ENCODE assay signal across 8 cellular contexts in the genomic region with DNA sequence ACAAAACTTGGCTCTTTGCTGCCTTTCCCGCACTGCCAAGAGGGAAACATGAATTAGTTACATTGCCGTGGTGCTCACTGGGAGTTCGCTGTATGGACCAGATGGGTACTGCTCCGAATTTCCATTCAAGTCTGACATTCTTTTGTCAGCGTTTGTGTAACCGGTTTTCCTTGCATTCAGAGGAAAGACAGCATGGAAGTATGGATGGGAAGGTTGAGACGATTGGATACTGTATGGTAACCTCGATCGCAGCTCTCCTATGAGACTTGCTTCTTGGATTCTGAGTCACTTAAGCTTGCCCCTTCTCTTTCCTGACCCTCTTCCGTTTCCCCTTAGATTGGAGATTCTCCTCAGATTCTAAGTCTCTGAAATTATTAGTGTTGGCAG. TPM values are rescaled to one million over a fixed set of nuclear protein-coding genes. Genes with fewer than 3 reads are reported as not detected.
DNase-seq lines count a peak whose midpoint lies in the region; ATAC-seq and TF ChIP-seq lines count a peak whose summit lies in the region.

No MANE protein-coding gene starts in this region.

- H3K9me3 Mint-ChIP-seq in activated CD4-positive, alpha-beta T cell treated with anti-CD3 and anti-CD28 coated beads, Interleukin-2, amount 10 ng/mL, durations not matched to agents 7 days and 5 days, result no peaks in the 10 kb centered on the region
- peaks cover 11% of the 10 kb centered on the region for H3K9me3 Mint-ChIP-seq in natural killer cell treated with Interleukin-12 subunit alpha and Interleukin-12 subunit beta and Interleukin-15 and Interleukin-18, amount 100 ng/mL, for 72 hours

- H3K4me3 Mint-ChIP-seq in activated CD4-positive, alpha-beta T cell treated with anti-CD3 and anti-CD28 coated beads, Interleukin-2, amount 10 ng/mL, durations not matched to agents 7 days and 5 days, result peak overlapping the region; percentile 95
- H3K4me3 Mint-ChIP-seq in natural killer cell treated with Interleukin-12 subunit alpha and Interleukin-12 subunit beta and Interleukin-15 and Interleukin-18, amount 100 ng/mL, for 72 hours, result peak overlapping the region; percentile 97

- CTCF ChIA-PET in activated CD4-positive, alpha-beta T cell treated with anti-CD3 and anti-CD28 coated beads, Interleukin-2, amount 10 ng/mL, durations not matched to agents 7 days and 5 days (lab: Charles Lee), result interaction anchor here (1.2 kb wide), 1 partner anchor 27 kb away, joined by 3 read pairs; no protein-coding TSS in a partner anchor

- no peaks in the 10 kb centered on the region for H3K27me3 ChIP-seq in RWPE2 (ENCODE audit: insufficient read depth, poor library complexity, severe bottlenecking)

- H3K27ac Mint-ChIP-seq in activated CD4-positive, alpha-beta T cell treated with anti-CD3 and anti-CD28 coated beads, Interleukin-2, amount 10 ng/mL, durations not matched to agents 7 days and 5 days, result peak overlapping the region; percentile 98
- H3K27ac Mint-ChIP-seq in natural killer cell treated with Interleukin-12 subunit alpha and Interleukin-12 subunit beta and Interleukin-15 and Interleukin-18, amount 100 ng/mL, for 72 hours, result peak overlapping the region; percentile 99

- H3K36me3 Mint-ChIP-seq in activated CD4-positive, alpha-beta T cell treated with anti-CD3 and anti-CD28 coated beads, Interleukin-2, amount 10 ng/mL, durations not matched to agents 7 days and 5 days (ENCODE audit: low read depth), result peaks cover 27% of the 10 kb centered on the region
- H3K36me3 Mint-ChIP-seq in natural killer cell treated with Interleukin-12 subunit alpha and Interleukin-12 subunit beta and Interleukin-15 and Interleukin-18, amount 100 ng/mL, for 72 hours, result peaks cover 23% of the 10 kb centered on the region

- H3K36me3 ChIP-seq in RWPE2 (ENCODE audit: low read depth), result peaks cover 17% of the 10 kb centered on the region

- ATAC-seq in HG02981 (IDR thresholded peaks at IDR 0.05; ENCODE audit: unreplicated experiment) (peak; percentile 11), RWPE2 (ENCODE audit: low read depth) (peak; percentile 74)
- ATAC-seq in natural killer cell treated with Interleukin-12 subunit alpha and Interleukin-12 subunit beta and Interleukin-15 and Interleukin-18, amount 100 ng/mL, for 72 hours, result peak; percentile 17 to 36

- no peaks in the 10 kb centered on the region for H3K27me3 Mint-ChIP-seq in activated CD4-positive, alpha-beta T cell treated with anti-CD3 and anti-CD28 coated beads, Interleukin-2, amount 10 ng/mL, durations not matched to agents 7 days and 5 days
- peaks cover 10 to 15% of the 10 kb centered on the region in 2 donors for H3K27me3 Mint-ChIP-seq in natural killer cell treated with Interleukin-12 subunit alpha and Interleukin-12 subunit beta and Interleukin-15 and Interleukin-18, amount 100 ng/mL, for 72 hours

- peak overlapping the region; percentile 80 for H3K27ac ChIP-seq in RWPE2 (ENCODE audit: poor library complexity, severe bottlenecking)

- DNase-seq in activated CD4-positive, alpha-beta T cell treated with anti-CD3 and anti-CD28 coated beads, Interleukin-2, amount 10 ng/mL, durations not matched to agents 7 days and 5 days, result no peak
- no peak for DNase-seq in activated CD4-positive, alpha-beta T cell treated with anti-CD3 and anti-CD28 coated beads, Interleukin-2, amount 50 U/mL, for 48 hours
- DNase-seq in RWPE2 (ENCODE audit: low spot score) (no peak), epithelial cell of esophagus (ENCODE audit: low read depth) (peak; percentile 74), GF-D8 (lab: John Stamatoyannopoulos, UW) (no peak), SHP77 (lab: John Stamatoyannopoulos, UW) (no peak)
- DNase-seq in natural killer cell treated with Interleukin-12 subunit alpha and Interleukin-12 subunit beta and Interleukin-15 and Interleukin-18, amount 100 ng/mL, for 72 hours (ENCODE audit: low spot score), result no peak

- POLR2A ChIA-PET in activated CD4-positive, alpha-beta T cell treated with anti-CD3 and anti-CD28 coated beads, Interleukin-2, amount 10 ng/mL, durations not matched to agents 7 days and 5 days (lab: Charles Lee), result interaction anchor here (0.6 kb wide), 1 partner anchor 55 kb away, joined by 3 read pairs; no protein-coding TSS in a partner anchor

- peaks cover 30% of the 10 kb centered on the region for H3K4me1 Mint-ChIP-seq in activated CD4-positive, alpha-beta T cell treated with anti-CD3 and anti-CD28 coated beads, Interleukin-2, amount 10 ng/mL, durations not matched to agents 7 days and 5 days
- peaks cover 31 to 38% of the 10 kb centered on the region in 2 donors for H3K4me1 Mint-ChIP-seq in natural killer cell treated with Interleukin-12 subunit alpha and Interleukin-12 subunit beta and Interleukin-15 and Interleukin-18, amount 100 ng/mL, for 72 hours (ENCODE audit: low read depth in 2 of 2)

- TF ChIP-seq CTCF in RWPE2 (IDR thresholded peaks at IDR 0.05; ENCODE audit: poor library complexity, severe bottlenecking) (no peak), epithelial cell of esophagus (IDR thresholded peaks at IDR 0.05; ENCODE audit: insufficient read depth, low read depth, low read length, missing control alignments) (no peak)

- peaks cover 16% of the 10 kb centered on the region for H3K4me1 ChIP-seq in RWPE2 (ENCODE audit: insufficient read depth, poor library complexity, severe bottlenecking)

- no peaks in the 10 kb centered on the region for H3K9me3 ChIP-seq in RWPE2 (ENCODE audit: severe bottlenecking)

- H3K4me3 ChIP-seq in RWPE2 (ENCODE audit: severe bottlenecking) (peak overlapping the region; percentile 92), epithelial cell of esophagus (ENCODE audit: low read length) (peak overlapping the region; percentile 90)

RNA-seq across cellular contexts. Expression of a gene that starts 0.6 kb away (rescaled TPM):
- 10 to 100 TPM; 29.2 to 32.2 TPM for total RNA-seq in activated CD4-positive, alpha-beta T cell treated with anti-CD3 and anti-CD28 coated beads, Interleukin-2, amount 10 ng/mL, durations not matched to agents 7 days and 5 days
- total RNA-seq in natural killer cell treated with Interleukin-12 subunit alpha and Interleukin-12 subunit beta and Interleukin-15 and Interleukin-18, amount 100 ng/mL, for 72 hours, result 10 to 100 TPM; 20.3 to 31.9 TPM

RNA-seq across cellular contexts. Expression of a gene that starts 53.1 kb away (rescaled TPM):
- 100 to 1,000 TPM; 133 to 145 TPM for total RNA-seq in activated CD4-positive, alpha-beta T cell treated with anti-CD3 and anti-CD28 coated beads, Interleukin-2, amount 10 ng/mL, durations not matched to agents 7 days and 5 days
- 100 to 1,000 TPM in 1 of 2 donors, 10 to 100 TPM in 1; 92.3 to 113 TPM for total RNA-seq in natural killer cell treated with Interleukin-12 subunit alpha and Interleukin-12 subunit beta and Interleukin-15 and Interleukin-18, amount 100 ng/mL, for 72 hours

Comparison
In these comparisons a context has a peak if more than half of its experiments do, and no peak if none do; other contexts are left out.
1. ATAC-seq: peak in every context shown above with its lines; median percentile 74 in RWPE2; 26 in natural killer cell treated with Interleukin-12 subunit alpha and Interleukin-12 subunit beta and Interleukin-15 and Interleukin-18, amount 100 ng/mL, for 72 hours; 11 in HG02981.